11 cellular contexts compared by ENCODE assay signal in genomic region chr14:59920378-59920683, GRCh38. TPM values are rescaled to one million over a fixed set of nuclear protein-coding genes. Genes with fewer than 3 reads are reported as not detected.
DNase-seq lines count a peak whose midpoint lies in the region; ATAC-seq, FAIRE-seq and TF ChIP-seq lines count a peak whose summit lies in the region.
"Had no signal": no experiment of that assay in that cellular context is flagged by ENCODE, and none has a peak within 500 bp of the region (broad histone marks: within the 10 kb centered on the region; RNA-seq: fewer than 3 reads in every experiment).

No MANE protein-coding gene starts in this region.

- no peaks in the 10 kb centered on the region for H3K9me3 Mint-ChIP-seq in naive thymus-derived CD8-positive, alpha-beta T cell
- H3K9me3 Mint-ChIP-seq: T-helper 1 cell treated with Interleukin-12 subunit alpha and Interleukin-12 subunit beta and Interleukin-4 antibody, amounts not matched to agents 30 μg/mL and 1 μg/mL, for 36 hours had no signal

- POLR2A ChIA-PET in naive thymus-derived CD8-positive, alpha-beta T cell (lab: Charles Lee) = no interaction called here

- H3K27ac ChIP-seq in cardiac muscle cell (no peak overlapping the region), colonic mucosa (no peak overlapping the region)
- H3K27ac ChIP-seq: body of pancreas, skin epidermis had no signal

- no peaks in the 10 kb centered on the region for H3K4me1 ChIP-seq in cardiac muscle cell (ENCODE audit: low read depth)
- peaks cover 5% of the 10 kb centered on the region for H3K4me1 ChIP-seq in colonic mucosa

- H3K36me3 ChIP-seq in cardiac muscle cell = no peaks in the 10 kb centered on the region
- no peaks in the 10 kb centered on the region for H3K36me3 ChIP-seq in colonic mucosa

- intact Hi-C loops in Right ventricle myocardium inferior (cut with DNase I) = no loop called here
- intact Hi-C loops in colonic mucosa (cut with DNase I) = no loop called here

- H3K27ac Mint-ChIP-seq in naive thymus-derived CD8-positive, alpha-beta T cell = peak overlapping the region in 9 of 10 donors; percentile 53 to 93 (median 88)
- H3K27ac Mint-ChIP-seq: T-helper 1 cell treated with Interleukin-12 subunit alpha and Interleukin-12 subunit beta and Interleukin-4 antibody, amounts not matched to agents 30 μg/mL and 1 μg/mL, for 36 hours had no signal

- peaks cover 0 to 17% (median 9%) of the 10 kb centered on the region in 4 donors for H3K4me1 Mint-ChIP-seq in naive thymus-derived CD8-positive, alpha-beta T cell

- H3K27me3 Mint-ChIP-seq in naive thymus-derived CD8-positive, alpha-beta T cell = peaks cover 0 to 37% (median 16%) of the 10 kb centered on the region in 5 donors

- ATAC-seq in Right ventricle myocardium inferior (no peak), GM21390 (IDR thresholded peaks at IDR 0.05; ENCODE audit: unreplicated experiment) (no peak)
- ATAC-seq in naive thymus-derived CD8-positive, alpha-beta T cell = peak; percentile 21 to 39

- H3K4me3 Mint-ChIP-seq in naive thymus-derived CD8-positive, alpha-beta T cell = peak overlapping the region; percentile 63 to 89 (median 79)
- H3K4me3 Mint-ChIP-seq: T-helper 1 cell treated with Interleukin-12 subunit alpha and Interleukin-12 subunit beta and Interleukin-4 antibody, amounts not matched to agents 30 μg/mL and 1 μg/mL, for 36 hours had no signal

- H3K27me3 ChIP-seq in cardiac muscle cell = no peaks in the 10 kb centered on the region
- H3K27me3 ChIP-seq in colonic mucosa = peaks cover 15% of the 10 kb centered on the region
- H3K27me3 ChIP-seq: body of pancreas had no signal

- TF ChIP-seq CTCF in cardiac muscle cell (IDR thresholded peaks at IDR 0.05; ENCODE audit: low read depth, low read length) (no peak), colonic mucosa (IDR thresholded peaks at IDR 0.05) (no peak)

- H3K36me3 Mint-ChIP-seq in naive thymus-derived CD8-positive, alpha-beta T cell = peaks cover 0 to 6% (median 2%) of the 10 kb centered on the region in 3 donors

- H3K4me3 ChIP-seq in cardiac muscle cell (peak overlapping the region; percentile 56), colonic mucosa (no peak overlapping the region)

- H3K9me3 ChIP-seq in cardiac muscle cell (ENCODE audit: low read depth) (no peaks in the 10 kb centered on the region), colonic mucosa (no peaks in the 10 kb centered on the region)
- H3K9me3 ChIP-seq: body of pancreas had no signal

- H3K9ac ChIP-seq in colonic mucosa (ENCODE audit: low read depth in 2 of 2, low read length in 2 of 2) = no peak overlapping the region

- peak; percentile 58 for FAIRE-seq in urothelium cell line (lab: Jason Lieb, UNC)

- DNase-seq in cardiac muscle cell (ENCODE audit: low read depth in 1 of 2, low spot score in 1 of 2) = no peak
- no peak for DNase-seq in Right ventricle myocardium inferior (ENCODE audit: missing footprints)
- DNase-seq in colonic mucosa = peak; percentile 47
- DNase-seq in naive thymus-derived CD8-positive, alpha-beta T cell = no peak
- DNase-seq in urothelium cell line (ENCODE audit: low spot score) = no peak
- no peak for DNase-seq in NCI-H2171 (lab: John Stamatoyannopoulos, UW)
- no peak for DNase-seq in DMS79 treated with DMSO at 0.1 percent for 48 hours (lab: John Stamatoyannopoulos, UW)

RNA-seq across cellular contexts. Expression of gene LRRC9, which starts 0.4 kb away (rescaled TPM):
- total RNA-seq in cardiac muscle cell (0.24 and 2.6 TPM in 2 replicates), Right ventricle myocardium inferior (0.19 TPM), colonic mucosa (under 1 TPM in 1 of 2 donors, not detected in 1; 0.20 TPM)
- 0.80 and 1.2 TPM in 2 replicates for polyA plus RNA-seq in cardiac muscle cell
- not detected for total RNA-seq in naive thymus-derived CD8-positive, alpha-beta T cell
- not detected for polyA plus RNA-seq in naive thymus-derived CD8-positive, alpha-beta T cell
- total RNA-seq: body of pancreas had no signal

RNA-seq across cellular contexts. Expression of gene RTN1, which starts 49.8 kb away (rescaled TPM):
- total RNA-seq in cardiac muscle cell (1.5 and 2.5 TPM in 2 replicates), Right ventricle myocardium inferior (1.6 TPM), colonic mucosa (1 to 10 TPM in 1 of 2 donors, under 1 TPM in 1; 0.84 to 4.7 TPM)
- polyA plus RNA-seq in cardiac muscle cell = 0.89 and 3.4 TPM in 2 replicates
- not detected for total RNA-seq in naive thymus-derived CD8-positive, alpha-beta T cell
- under 1 TPM in 1 of 3 donors, not detected in 2; 0.10 TPM for polyA plus RNA-seq in naive thymus-derived CD8-positive, alpha-beta T cell

Comparison
In these comparisons a context has a peak if more than half of its experiments do, and no peak if none do; other contexts are left out.
1. ATAC-seq: peak in naive thymus-derived CD8-positive, alpha-beta T cell (2 of 2); none in Right ventricle myocardium inferior (single experiment) and GM21390 (single experiment).